In genomic region chr3:72625616-72626337, GRCh38 we compare ENCODE assay signal across 13 cellular contexts.
DNase-seq lines count a peak whose midpoint lies in the region; ATAC-seq, FAIRE-seq and TF ChIP-seq lines count a peak whose summit lies in the region.
"Had no signal": no experiment of that assay in that cellular context is flagged by ENCODE, and none has a peak within 500 bp of the region (broad histone marks: within the 10 kb centered on the region; RNA-seq: fewer than 3 reads in every experiment).

No MANE protein-coding gene starts in this region.

- no peaks in the 10 kb centered on the region for H3K9me2 ChIP-seq in GM23248 (ENCODE audit: insufficient read depth)

- H3K27ac ChIP-seq in A549 = peak overlapping the region; percentile 31 to 81; a peak in 4 of 6 replicates
- no peak overlapping the region; the same call in 1 of the 2 replicates for H3K27ac ChIP-seq in GM23248
- peak overlapping the region; percentile 45 for H3K27ac ChIP-seq in RWPE1

- peaks cover 18% of the 10 kb centered on the region for H3F3A ChIP-seq in GM23248 (ENCODE audit: insufficient read depth)

- H3K27me3 ChIP-seq in GM23248 (replicated peaks; ENCODE audit: insufficient read depth) = no peaks in the 10 kb centered on the region

- H3K36me3 ChIP-seq in GM23248 (ENCODE audit: low read depth) = no peaks in the 10 kb centered on the region

- DNase-seq in A549 (ENCODE audit: low read depth in 1 of 2, low spot score in 1 of 2) = peak; percentile 35 to 79
- peak; percentile 95 for DNase-seq in GM23248
- peak; percentile 75 for DNase-seq in RWPE1 (ENCODE audit: low spot score)
- peak; percentile 40 for DNase-seq in fibroblast of villous mesenchyme (ENCODE audit: low read depth)
- no peak for DNase-seq in NCI-H510A treated with DMSO at 0.1 percent for 48 hours (lab: John Stamatoyannopoulos, UW)
- no peak for DNase-seq in AML-193 (lab: John Stamatoyannopoulos, UW)
- no peak for DNase-seq in NCI-H1417 treated with DMSO at 0.1 percent for 48 hours (lab: John Stamatoyannopoulos, UW)
- DNase-seq in NCI-H345 (lab: John Stamatoyannopoulos, UW) = no peak
- DNase-seq: aorta; CD4-positive, alpha-beta T cell; NCI-H1092 treated with DMSO at 0.1 percent for 48 hours; right cardiac atrium had no signal

- CTCF ChIA-PET in A549 (lab: Yijun Ruan, JAX) (interaction anchor here (1.2 kb wide), 1 partner anchor 40 kb away, joined by 4 read pairs; no protein-coding TSS in a partner anchor), RWPE1 (lab: Yijun Ruan, JAX) (no interaction called here)

- FAIRE-seq in A549 (lab: Jason Lieb, UNC) = no peak
- FAIRE-seq: frontal cortex had no signal

- peak; percentile 56 to 77; a peak in 3 of 5 replicates for TF ChIP-seq EP300 in A549 (IDR thresholded peaks at IDR 0.05)

- TF ChIP-seq CTCF in A549 (IDR thresholded peaks at IDR 0.05) = no peak
- no peak for TF ChIP-seq CTCF in RWPE1 (conservative IDR thresholded peaks at IDR 0.05; ENCODE audit: low read depth)
- no peak for TF ChIP-seq CTCF in fibroblast of villous mesenchyme (IDR thresholded peaks at IDR 0.05; ENCODE audit: insufficient read depth, low read depth, low read length)

- peak in 1 of 2 experiments; percentile 30; a peak in 2 of 5 replicates for TF ChIP-seq RAD21 in A549 (conservative IDR thresholded peaks at IDR 0.05 in 1 of 2, IDR thresholded peaks at IDR 0.05 in 1 of 2)

- TF ChIP-seq POLR2A in A549 (IDR thresholded peaks at IDR 0.05; ENCODE audit: low read length) = no peak

- in situ Hi-C loops in GM23248 (cut with MboI) = no loop called here

- H2AFZ ChIP-seq in GM23248 = no peak overlapping the region

- H4K20me1 ChIP-seq in GM23248 (ENCODE audit: insufficient read depth) = no peaks in the 10 kb centered on the region

- POLR2A ChIA-PET in A549 (lab: Yijun Ruan, JAX) = no interaction called here
- POLR2A ChIA-PET in RWPE1 (lab: Yijun Ruan, JAX; ENCODE audit: low non-redundant PET) = no interaction called here

- no peak overlapping the region for H3K4me3 ChIP-seq in A549
- no peak overlapping the region for H3K4me3 ChIP-seq in GM23248
- no peak overlapping the region for H3K4me3 ChIP-seq in fibroblast of villous mesenchyme (ENCODE audit: low read depth, low read length)

- H3K4me1 ChIP-seq in A549 (peaks cover 36% of the 10 kb centered on the region), GM23248 (ENCODE audit: insufficient read depth) (peaks cover 13% of the 10 kb centered on the region; the same call in 1 of the 2 replicates)

- no peaks in the 10 kb centered on the region for H3K79me2 ChIP-seq in GM23248 (ENCODE audit: insufficient read depth)

- 31% methylated on average over 14 of the region's 14 CpGs for whole genome bisulfite sequencing in A549 (ENCODE audit: missing lambda C conversion rate)
- 49 to 52% methylated on average over 14 of the region's 14 CpGs for WGBS in GM23248 (ENCODE audit: low coverage in 1 of 2, low lambda C conversion rate in 2 of 2, missing lambda C conversion rate in 2 of 2), 2 experiments

- H3K9ac ChIP-seq in GM23248 = no peak overlapping the region

- ATAC-seq in A549 = peak; percentile 97 to 99
- ATAC-seq: right cardiac atrium had no signal

- H3K4me2 ChIP-seq in A549 (peak overlapping the region; percentile 12), GM23248 (ENCODE audit: unreplicated experiment) (no peak overlapping the region)

- no peaks in the 10 kb centered on the region for H3K9me3 ChIP-seq in A549
- no peaks in the 10 kb centered on the region for H3K9me3 ChIP-seq in GM23248 (ENCODE audit: low read depth)

TF ChIP-seq in A549, 52 proteins besides CTCF, POLR2A, EP300 and RAD21:
- TF ChIP-seq NFE2L2 (conservative IDR thresholded peaks at IDR 0.05; ENCODE audit: low read length) (no peak), NR3C1 (IDR thresholded peaks at IDR 0.05) (no peak), RARB (CRISPR knock-in tag; IDR thresholded peaks at IDR 0.05) (no peak), REST (IDR thresholded peaks at IDR 0.05) (no peak), FOSB (CRISPR knock-in tag; IDR thresholded peaks at IDR 0.05) (no peak), JUN (IDR thresholded peaks at IDR 0.05) (peak in 1 of 2 experiments; percentile 77; a peak in 3 of 5 replicates), HES2 (IDR thresholded peaks at IDR 0.05) (peak; percentile 93), CBX2 (IDR thresholded peaks at IDR 0.05; ENCODE audit: borderline replicate concordance, low read depth) (no peak), JUNB (IDR thresholded peaks at IDR 0.05) (peak; percentile 80; the same call in 1 of the 2 replicates), ZC3H11A (IDR thresholded peaks at IDR 0.05) (no peak), ZFP36 (IDR thresholded peaks at IDR 0.05; ENCODE audit: borderline replicate concordance, partially characterized antibody) (no peak), FOXS1 (CRISPR knock-in tag; IDR thresholded peaks at IDR 0.05) (no peak), CEBPB (IDR thresholded peaks at IDR 0.05) (peak; percentile 94 to 95), FOSL2 (IDR thresholded peaks at IDR 0.05) (peak; percentile 58), FOSL2 (CRISPR knock-in tag; IDR thresholded peaks at IDR 0.05) (peak; percentile 76)

Comparison
In these comparisons a context has a peak if more than half of its experiments do, and no peak if none do; other contexts are left out.
1. DNase-seq: peak in A549 (2 of 2), GM23248 (single experiment), RWPE1 (single experiment) and fibroblast of villous mesenchyme (single experiment); none in NCI-H510A treated with DMSO at 0.1 percent for 48 hours (single experiment), AML-193 (0 of 2), NCI-H1417 treated with DMSO at 0.1 percent for 48 hours (single experiment) and NCI-H345 (single experiment).